In genomic region chr1:6259491-6260362, GRCh38 we compare ENCODE assay signal across 1 cellular context.
TF ChIP-seq lines count a peak whose summit lies in the region.

No MANE protein-coding gene starts in this region.

TF ChIP-seq in HepG2, 621 proteins besides CTCF, POLR2A, EP300 and RAD21 (continues in another document):
- TF ChIP-seq RBM39 (IDR thresholded peaks at IDR 0.05; ENCODE audit: low read depth, low read length, poor library complexity, severe bottlenecking) (peak; percentile 24), ZMYM3 (CRISPR knock-in tag; IDR thresholded peaks at IDR 0.05) (no peak), SOX6 (IDR thresholded peaks at IDR 0.05) (no peak), SOX6 (CRISPR knock-in tag; IDR thresholded peaks at IDR 0.05) (peak; percentile 34; the same call in 1 of the 2 replicates), ZNF251 (CRISPR knock-in tag; IDR thresholded peaks at IDR 0.05) (no peak), CSRNP1 (CRISPR knock-in tag; IDR thresholded peaks at IDR 0.05) (peak; percentile 68; the same call in 1 of the 2 replicates), ZNF775 (CRISPR knock-in tag; IDR thresholded peaks at IDR 0.05; ENCODE audit: borderline replicate concordance) (no peak), ARNT2 (CRISPR knock-in tag; IDR thresholded peaks at IDR 0.05; ENCODE audit: low read depth) (no peak), ARNT (IDR thresholded peaks at IDR 0.05) (no peak), ZNF563 (CRISPR knock-in tag; IDR thresholded peaks at IDR 0.05) (no peak), ZNF549 (CRISPR knock-in tag; IDR thresholded peaks at IDR 0.05) (no peak), XRCC5 (optimal IDR thresholded peaks at IDR 0.05; ENCODE audit: low read length) (peak; percentile 25), TAF1 (CRISPR knock-in tag; IDR thresholded peaks at IDR 0.05) (no peak), MTA3 (CRISPR knock-in tag; IDR thresholded peaks at IDR 0.05) (no peak), TARDBP (CRISPR knock-in tag; IDR thresholded peaks at IDR 0.05) (no peak), ZSCAN20 (CRISPR knock-in tag; IDR thresholded peaks at IDR 0.05; ENCODE audit: borderline replicate concordance) (no peak), GATAD2A (CRISPR knock-in tag; IDR thresholded peaks at IDR 0.05) (0 out of 2 replicates have a peak, but pooled peaks have one; percentile 26), MLXIP (CRISPR knock-in tag; IDR thresholded peaks at IDR 0.05; ENCODE audit: borderline replicate concordance) (no peak), ZFYVE20 (CRISPR knock-in tag; IDR thresholded peaks at IDR 0.05; ENCODE audit: borderline replicate concordance, low read depth) (no peak), CREM (IDR thresholded peaks at IDR 0.05) (peak; percentile 62), CREM (CRISPR knock-in tag; IDR thresholded peaks at IDR 0.05) (no peak; the same call in 1 of the 2 replicates), MAZ (IDR thresholded peaks at IDR 0.05; ENCODE audit: borderline replicate concordance, low read depth, low read length) (no peak), MAZ (CRISPR knock-in tag; IDR thresholded peaks at IDR 0.05; ENCODE audit: low read depth) (peak; percentile 31), ZNF674 (CRISPR knock-in tag; IDR thresholded peaks at IDR 0.05; ENCODE audit: low read depth) (no peak), IKZF4 (CRISPR knock-in tag; IDR thresholded peaks at IDR 0.05; ENCODE audit: borderline replicate concordance, low read depth, not compliant biosample characterization) (no peak), HMGA1 (CRISPR knock-in tag; conservative IDR thresholded peaks at IDR 0.05) (no peak), KMT2A (CRISPR knock-in tag; IDR thresholded peaks at IDR 0.05) (no peak), NAIF1 (CRISPR knock-in tag; IDR thresholded peaks at IDR 0.05; ENCODE audit: borderline replicate concordance) (no peak), XBP1 (CRISPR knock-in tag; IDR thresholded peaks at IDR 0.05) (no peak), ZNF766 (CRISPR knock-in tag; IDR thresholded peaks at IDR 0.05; ENCODE audit: borderline replicate concordance) (no peak), ZNF749 (CRISPR knock-in tag; IDR thresholded peaks at IDR 0.05; ENCODE audit: borderline replicate concordance) (no peak), ARID3A (IDR thresholded peaks at IDR 0.05; ENCODE audit: low read depth, low read length) (no peak), ZNF75D (CRISPR knock-in tag; IDR thresholded peaks at IDR 0.05; ENCODE audit: borderline replicate concordance) (no peak), FOXO4 (CRISPR knock-in tag; conservative IDR thresholded peaks at IDR 0.05) (no peak), ZNF234 (CRISPR knock-in tag; conservative IDR thresholded peaks at IDR 0.05) (no peak), ZIK1 (CRISPR knock-in tag; IDR thresholded peaks at IDR 0.05; ENCODE audit: borderline replicate concordance, low read depth) (no peak), UBTF (CRISPR knock-in tag; IDR thresholded peaks at IDR 0.05) (peak; percentile 48), GZF1 (CRISPR knock-in tag; IDR thresholded peaks at IDR 0.05) (no peak), PTBP1 (IDR thresholded peaks at IDR 0.05; ENCODE audit: low read depth, low read length, poor library complexity, severe bottlenecking) (no peak), FOXK1 (CRISPR knock-in tag; IDR thresholded peaks at IDR 0.05; ENCODE audit: borderline replicate concordance, low read depth) (peak; percentile 38; the same call in 1 of the 2 replicates), TGIF2 (CRISPR knock-in tag; IDR thresholded peaks at IDR 0.05) (no peak)
- TF ChIP-seq, protein P1, sequence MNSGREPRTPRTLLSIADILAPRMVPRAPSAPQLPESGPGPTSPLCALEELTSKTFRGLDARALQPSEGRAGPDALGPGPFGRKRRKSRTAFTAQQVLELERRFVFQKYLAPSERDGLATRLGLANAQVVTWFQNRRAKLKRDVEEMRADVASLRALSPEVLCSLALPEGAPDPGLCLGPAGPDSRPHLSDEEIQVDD (CRISPR knock-in tag; IDR thresholded peaks at IDR 0.05; ENCODE audit: borderline replicate concordance) = no peak
- TF ChIP-seq, protein P2, sequence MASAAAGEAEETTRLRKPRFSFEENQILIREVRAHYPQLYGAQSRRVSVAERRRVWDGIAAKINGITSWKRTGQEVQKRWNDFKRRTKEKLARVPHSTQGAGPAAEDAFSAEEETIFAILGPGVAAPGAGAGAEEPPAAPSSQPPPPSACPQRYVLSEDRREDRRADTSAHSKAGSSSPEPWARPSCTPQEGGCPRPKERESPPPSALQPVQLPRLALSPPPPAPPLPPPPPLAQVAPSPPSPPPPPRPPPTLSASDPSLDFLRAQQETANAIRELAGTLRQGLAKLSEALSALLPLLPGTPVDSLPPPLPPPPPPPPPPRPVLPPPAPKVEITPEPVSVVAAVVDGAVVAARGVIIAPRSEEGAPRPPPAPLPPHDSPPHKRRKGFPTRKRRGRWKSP (CRISPR knock-in tag; IDR thresholded peaks at IDR 0.05) = no peak
- TF ChIP-seq, protein P3, sequence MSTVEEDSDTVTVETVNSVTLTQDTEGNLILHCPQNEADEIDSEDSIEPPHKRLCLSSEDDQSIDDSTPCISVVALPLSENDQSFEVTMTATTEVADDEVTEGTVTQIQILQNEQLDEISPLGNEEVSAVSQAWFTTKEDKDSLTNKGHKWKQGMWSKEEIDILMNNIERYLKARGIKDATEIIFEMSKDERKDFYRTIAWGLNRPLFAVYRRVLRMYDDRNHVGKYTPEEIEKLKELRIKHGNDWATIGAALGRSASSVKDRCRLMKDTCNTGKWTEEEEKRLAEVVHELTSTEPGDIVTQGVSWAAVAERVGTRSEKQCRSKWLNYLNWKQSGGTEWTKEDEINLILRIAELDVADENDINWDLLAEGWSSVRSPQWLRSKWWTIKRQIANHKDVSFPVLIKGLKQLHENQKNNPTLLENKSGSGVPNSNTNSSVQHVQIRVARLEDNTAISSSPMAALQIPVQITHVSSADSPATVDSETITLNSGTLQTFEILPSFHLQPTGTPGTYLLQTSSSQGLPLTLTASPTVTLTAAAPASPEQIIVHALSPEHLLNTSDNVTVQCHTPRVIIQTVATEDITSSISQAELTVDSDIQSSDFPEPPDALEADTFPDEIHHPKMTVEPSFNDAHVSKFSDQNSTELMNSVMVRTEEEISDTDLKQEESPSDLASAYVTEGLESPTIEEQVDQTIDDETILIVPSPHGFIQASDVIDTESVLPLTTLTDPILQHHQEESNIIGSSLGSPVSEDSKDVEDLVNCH (CRISPR knock-in tag; IDR thresholded peaks at IDR 0.05) = no peak
- TF ChIP-seq, protein P4, sequence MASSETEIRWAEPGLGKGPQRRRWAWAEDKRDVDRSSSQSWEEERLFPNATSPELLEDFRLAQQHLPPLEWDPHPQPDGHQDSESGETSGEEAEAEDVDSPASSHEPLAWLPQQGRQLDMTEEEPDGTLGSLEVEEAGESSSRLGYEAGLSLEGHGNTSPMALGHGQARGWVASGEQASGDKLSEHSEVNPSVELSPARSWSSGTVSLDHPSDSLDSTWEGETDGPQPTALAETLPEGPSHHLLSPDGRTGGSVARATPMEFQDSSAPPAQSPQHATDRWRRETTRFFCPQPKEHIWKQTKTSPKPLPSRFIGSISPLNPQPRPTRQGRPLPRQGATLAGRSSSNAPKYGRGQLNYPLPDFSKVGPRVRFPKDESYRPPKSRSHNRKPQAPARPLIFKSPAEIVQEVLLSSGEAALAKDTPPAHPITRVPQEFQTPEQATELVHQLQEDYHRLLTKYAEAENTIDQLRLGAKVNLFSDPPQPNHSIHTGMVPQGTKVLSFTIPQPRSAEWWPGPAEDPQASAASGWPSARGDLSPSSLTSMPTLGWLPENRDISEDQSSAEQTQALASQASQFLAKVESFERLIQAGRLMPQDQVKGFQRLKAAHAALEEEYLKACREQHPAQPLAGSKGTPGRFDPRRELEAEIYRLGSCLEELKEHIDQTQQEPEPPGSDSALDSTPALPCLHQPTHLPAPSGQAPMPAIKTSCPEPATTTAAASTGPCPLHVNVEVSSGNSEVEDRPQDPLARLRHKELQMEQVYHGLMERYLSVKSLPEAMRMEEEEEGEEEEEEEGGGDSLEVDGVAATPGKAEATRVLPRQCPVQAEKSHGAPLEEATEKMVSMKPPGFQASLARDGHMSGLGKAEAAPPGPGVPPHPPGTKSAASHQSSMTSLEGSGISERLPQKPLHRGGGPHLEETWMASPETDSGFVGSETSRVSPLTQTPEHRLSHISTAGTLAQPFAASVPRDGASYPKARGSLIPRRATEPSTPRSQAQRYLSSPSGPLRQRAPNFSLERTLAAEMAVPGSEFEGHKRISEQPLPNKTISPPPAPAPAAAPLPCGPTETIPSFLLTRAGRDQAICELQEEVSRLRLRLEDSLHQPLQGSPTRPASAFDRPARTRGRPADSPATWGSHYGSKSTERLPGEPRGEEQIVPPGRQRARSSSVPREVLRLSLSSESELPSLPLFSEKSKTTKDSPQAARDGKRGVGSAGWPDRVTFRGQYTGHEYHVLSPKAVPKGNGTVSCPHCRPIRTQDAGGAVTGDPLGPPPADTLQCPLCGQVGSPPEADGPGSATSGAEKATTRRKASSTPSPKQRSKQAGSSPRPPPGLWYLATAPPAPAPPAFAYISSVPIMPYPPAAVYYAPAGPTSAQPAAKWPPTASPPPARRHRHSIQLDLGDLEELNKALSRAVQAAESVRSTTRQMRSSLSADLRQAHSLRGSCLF (CRISPR knock-in tag; IDR thresholded peaks at IDR 0.05; ENCODE audit: borderline replicate concordance) = no peak
- TF ChIP-seq, protein P5, sequence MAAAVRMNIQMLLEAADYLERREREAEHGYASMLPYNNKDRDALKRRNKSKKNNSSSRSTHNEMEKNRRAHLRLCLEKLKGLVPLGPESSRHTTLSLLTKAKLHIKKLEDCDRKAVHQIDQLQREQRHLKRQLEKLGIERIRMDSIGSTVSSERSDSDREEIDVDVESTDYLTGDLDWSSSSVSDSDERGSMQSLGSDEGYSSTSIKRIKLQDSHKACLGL (CRISPR knock-in tag; IDR thresholded peaks at IDR 0.05) = no peak
